In genomic region chr22:37926358-37926757, GRCh38 we compare ENCODE assay signal across 18 cellular contexts. TPM values are rescaled to one million over a fixed set of nuclear protein-coding genes. Genes with fewer than 3 reads are reported as not detected.
DNase-seq lines count a peak whose midpoint lies in the region; ATAC-seq, FAIRE-seq and TF ChIP-seq lines count a peak whose summit lies in the region.
"Had no signal": no experiment of that assay in that cellular context is flagged by ENCODE, and none has a peak within 500 bp of the region (broad histone marks: within the 10 kb centered on the region; RNA-seq: fewer than 3 reads in every experiment).

No MANE protein-coding gene starts in this region.

- H2AFZ ChIP-seq in osteoblast (ENCODE audit: low read length): no peak overlapping the region

- peaks cover 15 to 72% (median 45%) of the 10 kb centered on the region in 11 experiments for H3K36me3 ChIP-seq in BLaER1 treated with 17β-estradiol and CSF1 and Interleukin-3, amounts not matched to agents 10 nM and 100 nM
- H3K36me3 ChIP-seq in bronchial epithelial cell (ENCODE audit: control insufficient read depth, insufficient read depth, low read length): peaks cover 69% of the 10 kb centered on the region
- peaks cover 48% of the 10 kb centered on the region for H3K36me3 ChIP-seq in osteoblast (ENCODE audit: insufficient read depth, low read length)
- peaks cover 54 to 66% of the 10 kb centered on the region in 2 donors for H3K36me3 ChIP-seq in stomach smooth muscle (ENCODE audit: control insufficient read depth in 2 of 2, insufficient read depth in 2 of 2, low read length in 2 of 2)

- H3K79me2 ChIP-seq in osteoblast (ENCODE audit: insufficient read depth, low read length): peaks cover 11% of the 10 kb centered on the region

- peak overlapping the region in 7 of 10 experiments; percentile 1 to 62 (median 30); a peak in 10 of 20 replicates for H3K4me3 ChIP-seq in BLaER1 treated with 17β-estradiol and CSF1 and Interleukin-3, amounts not matched to agents 10 nM and 100 nM
- H3K4me3 ChIP-seq in bronchial epithelial cell (ENCODE audit: low read depth, low read length): no peak overlapping the region
- no peak overlapping the region for H3K4me3 ChIP-seq in osteoblast (ENCODE audit: insufficient read depth, low read length)
- H3K4me3 ChIP-seq in stomach smooth muscle (ENCODE audit: low read length in 2 of 2): no peak overlapping the region
- H3K4me3 ChIP-seq: HAP-1 had no signal

- no peak for ATAC-seq in sciatic nerve

- TF ChIP-seq CTCF in bronchial epithelial cell (IDR thresholded peaks at IDR 0.05; ENCODE audit: insufficient read depth, low read length, severe bottlenecking): no peak
- TF ChIP-seq CTCF in osteoblast (IDR thresholded peaks at IDR 0.05; ENCODE audit: extremely low read depth, low read depth, low read length): no peak

- peaks cover 52 to 96% (median 90%) of the 10 kb centered on the region in 10 experiments for H3K4me1 ChIP-seq in BLaER1 treated with 17β-estradiol and CSF1 and Interleukin-3, amounts not matched to agents 10 nM and 100 nM
- no peaks in the 10 kb centered on the region for H3K4me1 ChIP-seq in osteoblast (ENCODE audit: insufficient read depth, low read length)
- peaks cover 36% of the 10 kb centered on the region for H3K4me1 ChIP-seq in stomach smooth muscle (ENCODE audit: control insufficient read depth, insufficient read depth, low read length)
- H3K4me1 ChIP-seq: HAP-1 had no signal

- intact Hi-C loops in sciatic nerve (cut with DNase I): no loop called here

- peak overlapping the region in 9 of 11 experiments; percentile 30 to 74 (median 52); a peak in 17 of 22 replicates for H3K9ac ChIP-seq in BLaER1 treated with 17β-estradiol and CSF1 and Interleukin-3, amounts not matched to agents 10 nM and 100 nM
- no peak overlapping the region for H3K9ac ChIP-seq in stomach smooth muscle (ENCODE audit: low read length in 2 of 2)

- peak; percentile 93 for FAIRE-seq in bronchial epithelial cell (lab: Jason Lieb, UNC)
- FAIRE-seq: G401.6, GM12892, H1 had no signal

- H4K20me1 ChIP-seq in BLaER1 treated with 17β-estradiol and CSF1 and Interleukin-3, amounts not matched to agents 10 nM and 100 nM: peaks cover 0 to 82% (median 52%) of the 10 kb centered on the region in 11 experiments; a peak in 21 of 22 replicates
- H4K20me1 ChIP-seq in osteoblast (ENCODE audit: insufficient read depth, low read length): peaks cover 15% of the 10 kb centered on the region

- H3K27me3 ChIP-seq in BLaER1 treated with 17β-estradiol and CSF1 and Interleukin-3, amounts not matched to agents 10 nM and 100 nM: peaks cover 0 to 8% (median 0%) of the 10 kb centered on the region in 11 experiments; a peak in 2 of 22 replicates
- no peaks in the 10 kb centered on the region for H3K27me3 ChIP-seq in bronchial epithelial cell (ENCODE audit: control insufficient read depth, insufficient read depth, low read length)
- no peaks in the 10 kb centered on the region for H3K27me3 ChIP-seq in osteoblast (ENCODE audit: insufficient read depth, low read length)
- H3K27me3 ChIP-seq in stomach smooth muscle (ENCODE audit: control insufficient read depth in 1 of 2, insufficient read depth in 2 of 2, low read length in 2 of 2): no peaks in the 10 kb centered on the region

- H3K4me2 ChIP-seq in BLaER1 treated with 17β-estradiol and CSF1 and Interleukin-3, amounts not matched to agents 10 nM and 100 nM: peak overlapping the region; percentile 77 to 99 (median 91)
- H3K4me2 ChIP-seq in osteoblast (ENCODE audit: insufficient read depth, low read length): no peak overlapping the region

- H3K9me3 ChIP-seq in BLaER1 treated with 17β-estradiol and CSF1 and Interleukin-3, amounts not matched to agents 10 nM and 100 nM (replicated peaks in 1 of 11): no peaks in the 10 kb centered on the region
- no peaks in the 10 kb centered on the region for H3K9me3 ChIP-seq in osteoblast (ENCODE audit: low read depth, low read length)
- H3K9me3 ChIP-seq in stomach smooth muscle (ENCODE audit: control insufficient read depth in 2 of 2, low read length in 2 of 2): no peaks in the 10 kb centered on the region
- H3K9me3 ChIP-seq: HAP-1 had no signal

- no peak for DNase-seq in bronchial epithelial cell (ENCODE audit: low read depth)
- DNase-seq in osteoblast (ENCODE audit: insufficient read length, low spot score, missing footprints): peak; percentile 59
- no peak for DNase-seq in DMS153 (lab: John Stamatoyannopoulos, UW)
- DNase-seq in sciatic nerve (ENCODE audit: low spot score): no peak
- no peak for DNase-seq in OCI-M1 (lab: John Stamatoyannopoulos, UW)
- DNase-seq: ACHN; CD4-positive, alpha-beta memory T cell; DMS79 treated with DMSO at 0.1 percent for 48 hours; EL had no signal

- peak overlapping the region in 6 of 11 experiments; percentile 1 to 65 (median 36); a peak in 12 of 22 replicates for H3K27ac ChIP-seq in BLaER1 treated with 17β-estradiol and CSF1 and Interleukin-3, amounts not matched to agents 10 nM and 100 nM
- no peak overlapping the region for H3K27ac ChIP-seq in osteoblast (ENCODE audit: low read depth, low read length)
- peak overlapping the region; percentile 37 for H3K27ac ChIP-seq in stomach smooth muscle (ENCODE audit: low read length)
- H3K27ac ChIP-seq: C4-2B had no signal

RNA-seq across cellular contexts. Expression of gene MICALL1, which starts 20.3 kb away (rescaled TPM):
- 143 and 201 TPM in 2 replicates for total RNA-seq in bronchial epithelial cell
- 29.5 and 36.9 TPM in 2 replicates for total RNA-seq in osteoblast
- 30.4 TPM for total RNA-seq in sciatic nerve

RNA-seq across cellular contexts. Expression of gene C22orf23, which starts 27.0 kb away (rescaled TPM):
- total RNA-seq in bronchial epithelial cell (not detected in 2 replicates), osteoblast (0.29 and 0.72 TPM in 2 replicates), sciatic nerve (0.45 TPM)
- total RNA-seq: CD4-positive, alpha-beta memory T cell; HT-29 had no signal

RNA-seq across cellular contexts. Expression of gene POLR2F, which starts 27.1 kb away (rescaled TPM):
- 23.7 and 41.0 TPM in 2 replicates for total RNA-seq in bronchial epithelial cell
- total RNA-seq in osteoblast: 14.8 and 18.6 TPM in 2 replicates
- 94.8 TPM for total RNA-seq in sciatic nerve

RNA-seq across cellular contexts. Expression of gene SOX10, which starts 58.0 kb away (rescaled TPM):
- total RNA-seq in bronchial epithelial cell: not detected in 2 replicates
- total RNA-seq in osteoblast: not detected in 2 replicates
- total RNA-seq in sciatic nerve: 179 TPM
- total RNA-seq: A172; CD4-positive, alpha-beta memory T cell; HT-29 had no signal

Comparison
In these comparisons a context has a peak if more than half of its experiments do, and no peak if none do; other contexts are left out.
1. H3K4me3 ChIP-seq: peak in BLaER1 treated with 17β-estradiol and CSF1 and Interleukin-3, amounts not matched to agents 10 nM and 100 nM (7 of 10); none in bronchial epithelial cell (single experiment), osteoblast (single experiment) and stomach smooth muscle (0 of 2).
2. H3K9ac ChIP-seq: peak in BLaER1 treated with 17β-estradiol and CSF1 and Interleukin-3, amounts not matched to agents 10 nM and 100 nM (9 of 11); none in stomach smooth muscle (0 of 2).